13 cellular contexts compared by ENCODE assay signal in genomic region chr9:35029852-35030251, GRCh38.
"Had no signal": no experiment of that assay in that cellular context is flagged by ENCODE, and none has a peak within 500 bp of the region (broad histone marks: within the 10 kb centered on the region; RNA-seq: fewer than 3 reads in every experiment).

No MANE protein-coding gene starts in this region.

- H3K9me3 ChIP-seq: esophagus muscularis mucosa, left lung, stomach, vagina had no signal

- H3K4me3 ChIP-seq: esophagus muscularis mucosa, left lung, stomach, vagina had no signal

- H3K27me3 ChIP-seq: esophagus muscularis mucosa, left lung, stomach, vagina had no signal

- H3K4me1 ChIP-seq: left lung had no signal

- H3K4me3 Mint-ChIP-seq: activated naive CD4-positive, alpha-beta T cell treated with anti-CD3 and anti-CD28 coated beads, Interleukin-2, amount 50 U/mL, for 24 hours had no signal

- H3K9me3 Mint-ChIP-seq: activated naive CD4-positive, alpha-beta T cell treated with anti-CD3 and anti-CD28 coated beads, Interleukin-2, amount 50 U/mL, for 24 hours had no signal

- H3K27me3 Mint-ChIP-seq: activated naive CD4-positive, alpha-beta T cell treated with anti-CD3 and anti-CD28 coated beads, Interleukin-2, amount 50 U/mL, for 24 hours had no signal

- H3K36me3 ChIP-seq: left lung had no signal

- H3K27ac ChIP-seq: esophagus muscularis mucosa, left lung, stomach, vagina had no signal

- DNase-seq: activated CD4-positive, alpha-beta T cell treated with anti-CD3 and anti-CD28 coated beads, Interleukin-2, amount 50 U/mL, for 1 hour; activated T-cell treated with anti-CD3 and anti-CD28 coated beads for 4 hours; cerebellar nuclear complex; dermis blood vessel endothelial cell; foreskin melanocyte; head of caudate nucleus; left lung; mesendoderm; stimulated activated CD4-positive, alpha-beta T cell treated with anti-CD3 and anti-CD28 coated beads, Interleukin-2, amount 100 ng/mL, for 48 hours; stomach had no signal

- ATAC-seq: left lung had no signal
